ENCODE assay signal across 30 cellular contexts in the genomic region with DNA sequence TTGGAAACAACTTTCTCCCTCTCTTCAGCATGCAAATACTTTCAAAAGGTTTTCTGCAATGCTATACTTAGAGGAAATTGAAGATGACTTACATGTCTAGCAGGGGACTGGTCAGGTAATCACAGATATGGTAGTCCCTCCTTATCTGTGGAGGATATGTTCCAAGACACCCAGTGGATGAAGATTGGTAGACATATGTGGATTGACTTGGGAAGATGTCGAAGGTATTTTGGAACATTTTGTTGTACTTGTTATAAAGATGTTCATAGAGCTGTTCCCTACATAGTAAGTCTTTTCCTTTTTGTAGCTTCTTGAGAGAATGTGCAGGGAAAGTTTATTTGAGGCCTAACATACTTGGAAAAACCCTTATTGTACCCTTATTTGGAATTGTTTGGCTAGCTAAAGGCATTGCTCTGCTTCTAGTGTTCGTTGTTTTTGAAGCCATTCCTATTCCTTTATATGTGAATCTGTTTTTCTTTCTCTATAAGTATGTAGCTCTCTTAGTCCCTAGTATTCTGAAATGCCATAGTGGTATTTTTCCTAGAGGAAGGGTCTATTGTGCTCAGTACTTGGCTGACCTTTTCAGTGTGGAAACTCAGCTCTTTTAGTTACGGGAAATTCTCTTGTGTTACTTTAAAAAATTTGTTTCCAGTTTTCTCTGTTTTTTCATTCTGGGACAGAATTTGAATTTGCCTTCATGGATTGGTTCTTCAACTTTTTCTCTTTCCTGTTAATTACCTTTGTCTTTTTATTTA. TPM values are rescaled to one million over a fixed set of nuclear protein-coding genes. Genes with fewer than 3 reads are reported as not detected.
"Had no signal": no experiment of that assay in that cellular context is flagged by ENCODE, and none has a peak within 500 bp of the region (broad histone marks: within the 10 kb centered on the region; RNA-seq: fewer than 3 reads in every experiment).

No MANE protein-coding gene starts in this region.

- H3K9me3 Mint-ChIP-seq: activated naive CD4-positive, alpha-beta T cell treated with anti-CD3 and anti-CD28 coated beads for 36 hours; activated naive CD8-positive, alpha-beta T cell treated with anti-CD3 and anti-CD28 coated beads, Interleukin-2, amount 10 ng/mL, durations not matched to agents 7 days and 5 days; dendritic cell treated with granulocyte-macrophage colony-stimulating factor and Interleukin-4, amounts not matched to agents 40 ng/mL and 50 ng/mL, for 4 days; natural killer cell treated with Interleukin-12 subunit alpha and Interleukin-12 subunit beta and Interleukin-15 and Interleukin-18, amount 100 ng/mL, for 72 hours had no signal

- H3K27me3 ChIP-seq: gastrocnemius medialis, spleen, upper lobe of left lung, vagina had no signal

- H3K4me3 ChIP-seq: gastrocnemius medialis, left ventricle myocardium inferior, lung, spleen, upper lobe of left lung, vagina had no signal

- H3K27me3 Mint-ChIP-seq: activated CD4-positive, alpha-beta T cell treated with anti-CD3 and anti-CD28 coated beads for 36 hours; activated naive CD8-positive, alpha-beta T cell treated with anti-CD3 and anti-CD28 coated beads, Interleukin-2, amount 10 ng/mL, durations not matched to agents 7 days and 5 days; dendritic cell treated with granulocyte-macrophage colony-stimulating factor and Interleukin-4, amounts not matched to agents 40 ng/mL and 50 ng/mL, for 4 days; natural killer cell treated with Interleukin-12 subunit alpha and Interleukin-12 subunit beta and Interleukin-15 and Interleukin-18, amount 100 ng/mL, for 72 hours had no signal

- H3K9me3 ChIP-seq: gastrocnemius medialis, left ventricle myocardium inferior, spleen, upper lobe of left lung, vagina had no signal

- H3K4me1 ChIP-seq: gastrocnemius medialis, left ventricle myocardium inferior, spleen, upper lobe of left lung, vagina had no signal

- ATAC-seq: activated CD4-positive, alpha-beta T cell treated with anti-CD3 and anti-CD28 coated beads for 36 hours; gastrocnemius medialis; natural killer cell treated with Interleukin-12 subunit alpha and Interleukin-12 subunit beta and Interleukin-15 and Interleukin-18, amount 100 ng/mL, for 72 hours had no signal

- DNase-seq: activated CD4-positive, alpha-beta T cell treated with anti-CD3 and anti-CD28 coated beads for 36 hours; activated CD4-positive, CD25-positive, alpha-beta regulatory T cell; activated CD8-positive, alpha-beta memory T cell treated with anti-CD3 and anti-CD28 coated beads for 24 hours; activated effector memory CD4-positive, alpha-beta T cell treated with anti-CD3 and anti-CD28 coated beads, Interleukin-2, amount 50 U/mL, for 16 hours; activated naive CD4-positive, alpha-beta T cell treated with anti-CD3 and anti-CD28 coated beads for 36 hours; activated naive CD8-positive, alpha-beta T cell treated with anti-CD3 and anti-CD28 coated beads, Interleukin-2, amount 10 ng/mL, durations not matched to agents 7 days and 5 days; amniotic stem cell; caudate nucleus; effector CD4-positive, alpha-beta T cell; erythroblast; gastrocnemius medialis; glutamatergic neuron; islet precursor cell; left ventricle myocardium inferior; mesendoderm; posterior cingulate gyrus; right cardiac atrium; spleen; stimulated activated CD4-positive, alpha-beta T cell treated with anti-CD3 and anti-CD28 coated beads, Interleukin-2, amount 100 ng/mL, for 48 hours; stimulated activated naive CD4-positive, alpha-beta T cell treated with Interleukin-2 at 50 U/mL for 16 hours; upper lobe of left lung had no signal

- H3K4me3 Mint-ChIP-seq: activated CD4-positive, alpha-beta T cell treated with anti-CD3 and anti-CD28 coated beads for 36 hours; activated naive CD4-positive, alpha-beta T cell treated with anti-CD3 and anti-CD28 coated beads for 36 hours; activated naive CD8-positive, alpha-beta T cell treated with anti-CD3 and anti-CD28 coated beads, Interleukin-2, amount 10 ng/mL, durations not matched to agents 7 days and 5 days; dendritic cell treated with granulocyte-macrophage colony-stimulating factor and Interleukin-4, amounts not matched to agents 40 ng/mL and 50 ng/mL, for 4 days; natural killer cell treated with Interleukin-12 subunit alpha and Interleukin-12 subunit beta and Interleukin-15 and Interleukin-18, amount 100 ng/mL, for 72 hours had no signal

- H3K4me1 Mint-ChIP-seq: activated CD4-positive, alpha-beta T cell treated with anti-CD3 and anti-CD28 coated beads for 36 hours; activated naive CD8-positive, alpha-beta T cell treated with anti-CD3 and anti-CD28 coated beads, Interleukin-2, amount 10 ng/mL, durations not matched to agents 7 days and 5 days had no signal

- H3K27ac ChIP-seq: gastrocnemius medialis, left ventricle myocardium inferior, spleen, upper lobe of left lung, vagina had no signal

- FAIRE-seq: astrocyte had no signal

- H3K27ac Mint-ChIP-seq: activated CD4-positive, alpha-beta T cell treated with anti-CD3 and anti-CD28 coated beads for 36 hours; activated naive CD4-positive, alpha-beta T cell treated with anti-CD3 and anti-CD28 coated beads for 36 hours; activated naive CD8-positive, alpha-beta T cell treated with anti-CD3 and anti-CD28 coated beads, Interleukin-2, amount 10 ng/mL, durations not matched to agents 7 days and 5 days; dendritic cell treated with granulocyte-macrophage colony-stimulating factor and Interleukin-4, amounts not matched to agents 40 ng/mL and 50 ng/mL, for 4 days; natural killer cell treated with Interleukin-12 subunit alpha and Interleukin-12 subunit beta and Interleukin-15 and Interleukin-18, amount 100 ng/mL, for 72 hours had no signal

RNA-seq across cellular contexts. Expression of a gene that starts 25.7 kb away (rescaled TPM):
- total RNA-seq: activated CD4-positive, alpha-beta T cell treated with anti-CD3 and anti-CD28 coated beads for 36 hours; activated naive CD4-positive, alpha-beta T cell treated with anti-CD3 and anti-CD28 coated beads for 36 hours; activated naive CD8-positive, alpha-beta T cell treated with anti-CD3 and anti-CD28 coated beads, Interleukin-2, amount 10 ng/mL, durations not matched to agents 7 days and 5 days; astrocyte; gastrocnemius medialis; left ventricle myocardium inferior; lung; mononuclear cell; natural killer cell treated with Interleukin-12 subunit alpha and Interleukin-12 subunit beta and Interleukin-15 and Interleukin-18, amount 100 ng/mL, for 72 hours; omental fat pad; right cardiac atrium; spleen; subcutaneous adipose tissue; T-helper 2 cell treated with Interferon-gamma antibody and Interleukin-4, amounts not matched to agents 100 ng/mL and 5 ng/mL, for 36 hours; upper lobe of left lung; vagina had no signal
- polyA plus RNA-seq: lung, right cardiac atrium, spleen had no signal
